In the genomic region with DNA sequence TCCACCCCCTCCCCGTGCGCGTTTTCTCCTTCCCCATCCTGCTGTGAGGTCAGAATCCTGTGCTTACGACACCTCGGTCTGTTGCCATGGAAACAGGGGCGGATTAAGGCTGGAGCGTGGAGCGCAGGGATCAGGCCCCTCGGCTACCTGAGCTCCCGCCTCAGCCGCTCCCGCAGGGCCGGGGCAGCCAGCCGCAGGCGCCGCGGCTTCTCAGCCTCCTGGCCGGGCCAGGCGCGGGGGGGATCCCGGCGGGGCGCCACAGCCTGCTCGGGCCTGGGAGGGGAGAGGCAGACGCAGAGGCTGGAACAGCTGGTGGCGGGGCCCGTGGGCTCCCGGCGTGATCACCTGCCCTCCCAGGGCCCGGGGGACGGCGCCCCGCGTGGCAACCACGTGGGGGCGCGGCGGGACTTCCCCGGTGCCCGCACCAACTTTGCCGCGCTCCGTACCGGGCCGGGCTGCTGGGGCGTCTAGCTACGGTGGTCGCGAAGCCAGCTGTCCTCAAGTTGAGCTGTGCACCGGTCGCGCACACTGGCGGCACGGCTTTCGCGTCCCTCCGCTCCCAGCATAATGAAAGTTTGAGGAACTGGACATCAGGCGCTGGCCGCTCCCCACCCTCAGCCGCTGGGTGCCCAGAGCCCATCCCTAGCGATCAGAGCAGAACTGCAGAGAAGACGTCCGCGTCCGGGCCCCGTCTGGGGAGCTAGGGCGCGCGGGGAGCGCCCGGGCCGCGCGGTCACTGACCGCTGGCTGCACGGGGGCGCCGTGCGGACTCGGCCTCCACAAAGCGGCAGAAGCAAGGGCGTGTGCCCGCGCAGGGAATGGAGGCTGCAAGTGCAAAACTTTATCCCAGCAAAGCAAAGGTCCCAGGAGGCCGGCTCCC, we compare ENCODE assay signal across 8 cellular contexts. TPM values are rescaled to one million over a fixed set of nuclear protein-coding genes. Genes with fewer than 3 reads are reported as not detected.
DNase-seq lines count a peak whose midpoint lies in the region; ATAC-seq, FAIRE-seq and TF ChIP-seq lines count a peak whose summit lies in the region.

No MANE protein-coding gene starts in this region.

- H3K27ac ChIP-seq in gastroesophageal sphincter: peak overlapping the region in 1 of 4 donors; percentile 33
- H3K27ac ChIP-seq in pancreas: peak overlapping the region in 1 of 4 donors; percentile 18

- 20% methylated on average over 1 of the region's 85 CpGs; no CpG with 5 or more reads in 1 of the 2 donors for WGBS in gastroesophageal sphincter (ENCODE audit: low coverage in 1 of 2), 2 donors
- WGBS in pancreas, 2 donors: 1 to 2% methylated on average over 79 to 85 of the region's 85 CpGs

- TF ChIP-seq POLR2A in gastroesophageal sphincter (IDR thresholded peaks at IDR 0.05): no peak

- TF ChIP-seq CTCF in gastroesophageal sphincter (IDR thresholded peaks at IDR 0.05) (peak in 1 of 4 experiments; percentile 7), pancreas (IDR thresholded peaks at IDR 0.05) (no peak)

- H3K4me1 ChIP-seq in gastroesophageal sphincter (peaks cover 0 to 35% (median 23%) of the 10 kb centered on the region in 3 donors), pancreas (peaks cover 0 to 9% (median 0%) of the 10 kb centered on the region in 3 donors)

- FAIRE-seq in pancreas (lab: Jason Lieb, UNC): no peak

- peaks cover 70% of the 10 kb centered on the region for H3K27me3 ChIP-seq in gastroesophageal sphincter
- no peaks in the 10 kb centered on the region for H3K27me3 ChIP-seq in pancreas

- TF ChIP-seq EP300 in gastroesophageal sphincter (IDR thresholded peaks at IDR 0.05): no peak

- no peaks in the 10 kb centered on the region for H3K9me3 ChIP-seq in gastroesophageal sphincter
- no peaks in the 10 kb centered on the region for H3K9me3 ChIP-seq in pancreas

- peak overlapping the region; percentile 27 to 61 for H3K4me3 ChIP-seq in gastroesophageal sphincter
- peak overlapping the region; percentile 33 to 61 (median 42) for H3K4me3 ChIP-seq in pancreas

- intact Hi-C loops in pancreas (cut with DNase I): no loop called here

- ATAC-seq in gastroesophageal sphincter (peak; percentile 48), pancreas (peak; percentile 27 to 62 (median 39)), HG03442 (IDR thresholded peaks at IDR 0.05; ENCODE audit: unreplicated experiment) (no peak), HG03457 (IDR thresholded peaks at IDR 0.05; ENCODE audit: unreplicated experiment) (no peak), HG02798 (IDR thresholded peaks at IDR 0.05; ENCODE audit: poor library complexity, unreplicated experiment) (no peak)

- H3K36me3 ChIP-seq in gastroesophageal sphincter: no peaks in the 10 kb centered on the region
- no peaks in the 10 kb centered on the region for H3K36me3 ChIP-seq in pancreas

- peak; percentile 43 for DNase-seq in DMS79 (lab: John Stamatoyannopoulos, UW)
- peak; percentile 34 for DNase-seq in NCI-H1105 treated with DMSO at 0.1 percent for 48 hours (lab: John Stamatoyannopoulos, UW)
- DNase-seq in activated T-cell treated with anti-CD3 and anti-CD28 coated beads, Interleukin-2, amount 50 U/mL, for 48 hours: peak; percentile 42 to 53
- DNase-seq in pancreas: peak; percentile 65 to 78 (median 70)

RNA-seq across cellular contexts. Expression of gene RTN4RL1, which starts 1.2 kb away (rescaled TPM):
- total RNA-seq in gastroesophageal sphincter: under 1 TPM in 3 of 4 donors, not detected in 1; 0.58 to 0.81 (median 0.72) TPM
- total RNA-seq in pancreas: 1 to 10 TPM in 4 of 6 donors, under 1 TPM in 2; 0.93 to 3.6 (median 1.7) TPM
- polyA plus RNA-seq in pancreas: 1 to 10 TPM; 3.0 to 3.1 TPM

RNA-seq across cellular contexts. Expression of gene DPH1, which starts 6.0 kb away (rescaled TPM):
- total RNA-seq in gastroesophageal sphincter: 10 to 100 TPM; 29.9 to 35.6 (median 34.0) TPM
- 10 to 100 TPM; 21.8 to 37.7 (median 27.6) TPM for total RNA-seq in pancreas
- 10 to 100 TPM; 53.3 to 74.4 TPM for polyA plus RNA-seq in pancreas

RNA-seq across cellular contexts. Expression of gene OVCA2, which starts 17.9 kb away (rescaled TPM):
- 10 to 100 TPM; 19.6 to 40.3 (median 36.5) TPM for total RNA-seq in gastroesophageal sphincter
- total RNA-seq in pancreas: 10 to 100 TPM; 10.4 to 20.5 (median 17.9) TPM
- polyA plus RNA-seq in pancreas: 10 to 100 TPM; 46.3 to 79.3 TPM

RNA-seq across cellular contexts. Expression of gene HIC1, which starts 31.0 kb away (rescaled TPM):
- total RNA-seq in gastroesophageal sphincter (10 to 100 TPM; 32.8 to 56.2 (median 41.6) TPM), pancreas (10 to 100 TPM in 2 of 6 donors, 1 to 10 TPM in 4; 1.0 to 15.8 (median 3.8) TPM)
- 1 to 10 TPM; 1.8 to 3.7 TPM for polyA plus RNA-seq in pancreas

Comparison
In these comparisons a context has a peak if more than half of its experiments do, and no peak if none do; other contexts are left out.
1. ATAC-seq: peak in gastroesophageal sphincter (single experiment) and pancreas (4 of 4); none in HG03442 (single experiment), HG03457 (single experiment) and HG02798 (single experiment).
2. Peak in every context shown above with its lines, with median percentiles within 50 percentile points of each other: DNase-seq.